ENCODE assay signal across 22 cellular contexts in genomic region chr4:41496980-41497379, GRCh38. TPM values are rescaled to one million over a fixed set of nuclear protein-coding genes. Genes with fewer than 3 reads are reported as not detected.
A peak's percentile ranks its signal among the peaks of the same experiment; 100 is the strongest.
DNase-seq lines count a peak whose midpoint lies in the region; ATAC-seq and TF ChIP-seq lines count a peak whose summit lies in the region.
"Had no signal": no experiment of that assay in that cellular context is flagged by ENCODE, and none has a peak within 500 bp of the region (broad histone marks: within the 10 kb centered on the region; RNA-seq: fewer than 3 reads in every experiment).

No MANE protein-coding gene starts in this region.

- no peak overlapping the region for H3K4me3 Mint-ChIP-seq in naive thymus-derived CD8-positive, alpha-beta T cell
- H3K4me3 Mint-ChIP-seq in Caco-2 (ENCODE audit: unreplicated experiment): no peak overlapping the region
- H3K4me3 Mint-ChIP-seq: CD4-positive, alpha-beta T cell; CD8-positive, alpha-beta T cell had no signal

- no peak for ATAC-seq in naive thymus-derived CD8-positive, alpha-beta T cell
- ATAC-seq: CD8-positive, alpha-beta T cell; GM12878 had no signal

- no TSS peak for BruUV-seq in Caco-2 (replicated peaks; lab: Mats Ljungman, UMichigan)

- peaks cover 0 to 5% (median 0%) of the 10 kb centered on the region in 3 donors for H3K36me3 Mint-ChIP-seq in naive thymus-derived CD8-positive, alpha-beta T cell
- no peaks in the 10 kb centered on the region for H3K36me3 Mint-ChIP-seq in Caco-2 (ENCODE audit: insufficient read depth, unreplicated experiment)
- H3K36me3 Mint-ChIP-seq: CD8-positive, alpha-beta T cell had no signal

- no peak for TF ChIP-seq CTCF in Caco-2 (IDR thresholded peaks at IDR 0.05; ENCODE audit: insufficient read depth in 1 of 2, low read depth in 1 of 2, low read length in 1 of 2, severe bottlenecking in 1 of 2, unreplicated experiment in 1 of 2)

- no peak overlapping the region for H3K27ac Mint-ChIP-seq in naive thymus-derived CD8-positive, alpha-beta T cell
- H3K27ac Mint-ChIP-seq in Caco-2 (ENCODE audit: unreplicated experiment): no peak overlapping the region
- H3K27ac Mint-ChIP-seq: CD4-positive, alpha-beta T cell; CD8-positive, alpha-beta T cell had no signal

- H3K4me1 ChIP-seq in Caco-2: no peaks in the 10 kb centered on the region
- H3K4me1 ChIP-seq: BLaER1 had no signal

- H3K36me3 ChIP-seq in Caco-2 (ENCODE audit: control insufficient read depth, insufficient read depth, low read length): no peaks in the 10 kb centered on the region
- H3K36me3 ChIP-seq: BLaER1 had no signal

- H3K9me3 Mint-ChIP-seq in naive thymus-derived CD8-positive, alpha-beta T cell: peaks cover 0 to 13% (median 5%) of the 10 kb centered on the region in 9 donors
- no peaks in the 10 kb centered on the region for H3K9me3 Mint-ChIP-seq in Caco-2 (ENCODE audit: unreplicated experiment)

- H3K9me3 ChIP-seq in Caco-2: no peaks in the 10 kb centered on the region
- H3K9me3 ChIP-seq: BE2C had no signal

- CTCF ChIA-PET in Caco-2 (lab: Charles Lee): no interaction called here

- POLR2A ChIA-PET in naive thymus-derived CD8-positive, alpha-beta T cell (lab: Charles Lee): no interaction called here
- POLR2A ChIA-PET in Caco-2 (lab: Charles Lee): no interaction called here

- no peaks in the 10 kb centered on the region for H3K4me1 Mint-ChIP-seq in naive thymus-derived CD8-positive, alpha-beta T cell
- no peaks in the 10 kb centered on the region for H3K4me1 Mint-ChIP-seq in Caco-2 (ENCODE audit: low read depth, unreplicated experiment)

- peaks cover 0 to 5% (median 0%) of the 10 kb centered on the region in 5 donors for H3K27me3 Mint-ChIP-seq in naive thymus-derived CD8-positive, alpha-beta T cell
- H3K27me3 Mint-ChIP-seq in Caco-2 (ENCODE audit: insufficient read depth, unreplicated experiment): no peaks in the 10 kb centered on the region
- H3K27me3 Mint-ChIP-seq: CD4-positive, alpha-beta T cell had no signal

- intact Hi-C loops in Caco-2 (cut with micrococcal nuclease; ENCODE audit: unreplicated experiment): no loop called here

- peak; percentile 60 for DNase-seq in globus pallidus (ENCODE audit: low spot score)
- DNase-seq in pons (ENCODE audit: low spot score): peak; percentile 77
- peak; percentile 61 for DNase-seq in superior temporal gyrus (ENCODE audit: extremely low spot score)
- DNase-seq in activated T-cell treated with anti-CD3 and anti-CD28 coated beads, Interleukin-2, amount 50 U/mL, for 48 hours: no peak
- no peak for DNase-seq in naive thymus-derived CD8-positive, alpha-beta T cell
- no peak for DNase-seq in Caco-2
- DNase-seq: 8988T; ACHN; BE2C; C1 segment of cervical spinal cord; CD4-positive, alpha-beta T cell; CD8-positive, alpha-beta T cell; DMS 273 treated with DMSO at 0.1 percent for 48 hours; DMS153; DMS53; DMS79; DND-41; EL; GDM1 had no signal

- no peaks in the 10 kb centered on the region for H3K27me3 ChIP-seq in Caco-2 (replicated peaks; ENCODE audit: control insufficient read depth, insufficient read depth, low read length)
- H3K27me3 ChIP-seq: BE2C, BLaER1 had no signal

- H3K4me3 ChIP-seq in Caco-2 (ENCODE audit: low read depth, low read length): no peak overlapping the region
- H3K4me3 ChIP-seq: BLaER1, GM12878 had no signal

RNA-seq across cellular contexts. Expression of gene LIMCH1, which starts 41.0 kb away (rescaled TPM):
- total RNA-seq in naive thymus-derived CD8-positive, alpha-beta T cell: not detected
- not detected for polyA plus RNA-seq in naive thymus-derived CD8-positive, alpha-beta T cell
- total RNA-seq in Caco-2 (2022): 6.2 and 8.4 TPM in 2 replicates
- total RNA-seq: CD4-positive, alpha-beta T cell; CD8-positive, alpha-beta T cell; G401 had no signal

Comparison
In these comparisons a context has a peak if more than half of its experiments do, and no peak if none do; other contexts are left out.
1. DNase-seq: peak in globus pallidus (single experiment), pons (single experiment) and superior temporal gyrus (single experiment); none in activated T-cell treated with anti-CD3 and anti-CD28 coated beads, Interleukin-2, amount 50 U/mL, for 48 hours (0 of 2), naive thymus-derived CD8-positive, alpha-beta T cell (0 of 10) and Caco-2 (0 of 2).